ENCODE assay signal across 13 cellular contexts in the genomic region with DNA sequence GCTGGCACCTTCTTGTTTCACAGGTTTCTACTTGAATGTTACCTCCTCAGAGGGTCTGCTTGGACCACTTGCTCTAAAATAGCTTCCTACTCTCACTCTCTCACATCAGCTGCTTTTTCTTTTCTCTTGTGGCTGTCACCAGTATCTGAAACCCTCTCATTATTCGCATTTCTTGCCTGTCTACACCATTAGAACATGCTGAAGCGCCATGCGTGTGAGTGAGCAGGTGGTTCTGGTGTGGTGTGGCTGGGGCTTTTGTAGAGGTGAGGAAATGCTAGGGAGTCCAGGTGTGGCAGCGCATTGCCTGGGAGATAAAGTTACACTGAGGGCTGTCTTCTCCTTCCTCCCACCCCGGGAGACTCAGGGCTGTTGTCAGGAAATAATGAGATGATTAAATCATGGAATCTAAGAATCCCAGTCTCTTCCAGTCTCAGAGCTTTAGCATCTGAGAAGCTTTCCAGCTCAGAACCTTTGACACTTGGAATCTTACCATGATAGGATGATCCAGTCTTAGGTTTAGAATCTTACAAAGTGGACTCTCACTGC. TPM values are rescaled to one million over a fixed set of nuclear protein-coding genes. Genes with fewer than 3 reads are reported as not detected.
DNase-seq lines count a peak whose midpoint lies in the region; ATAC-seq and TF ChIP-seq lines count a peak whose summit lies in the region.
"Had no signal": no experiment of that assay in that cellular context is flagged by ENCODE, and none has a peak within 500 bp of the region (broad histone marks: within the 10 kb centered on the region; RNA-seq: fewer than 3 reads in every experiment).

No MANE protein-coding gene starts in this region.

- H3K9me3 Mint-ChIP-seq in activated naive CD8-positive, alpha-beta T cell treated with anti-CD3 and anti-CD28 coated beads, Interleukin-2, amount 10 ng/mL, durations not matched to agents 7 days and 5 days, result no peaks in the 10 kb centered on the region
- H3K9me3 Mint-ChIP-seq in activated naive CD8-positive, alpha-beta T cell treated with anti-CD3 and anti-CD28 coated beads for 36 hours, result no peaks in the 10 kb centered on the region
- H3K9me3 Mint-ChIP-seq in chondrocyte (ENCODE audit: low read depth), result no peaks in the 10 kb centered on the region
- H3K9me3 Mint-ChIP-seq: activated CD4-positive, alpha-beta T cell treated with anti-CD3 and anti-CD28 coated beads, Interleukin-2, amount 10 ng/mL, durations not matched to agents 7 days and 5 days had no signal

- peaks cover 6% of the 10 kb centered on the region for H3K36me3 ChIP-seq in thymus (ENCODE audit: control insufficient read depth, insufficient read depth)
- H3K36me3 ChIP-seq: thyroid gland had no signal

- no peaks in the 10 kb centered on the region for H3K9me3 ChIP-seq in thymus (ENCODE audit: control insufficient read depth)
- H3K9me3 ChIP-seq: psoas muscle, thyroid gland had no signal

- H3K4me3 Mint-ChIP-seq in activated naive CD8-positive, alpha-beta T cell treated with anti-CD3 and anti-CD28 coated beads, Interleukin-2, amount 10 ng/mL, durations not matched to agents 7 days and 5 days, result no peak overlapping the region
- no peak overlapping the region for H3K4me3 Mint-ChIP-seq in activated naive CD8-positive, alpha-beta T cell treated with anti-CD3 and anti-CD28 coated beads for 36 hours
- H3K4me3 Mint-ChIP-seq in chondrocyte (ENCODE audit: unreplicated experiment), result no peak overlapping the region
- H3K4me3 Mint-ChIP-seq: activated CD4-positive, alpha-beta T cell treated with anti-CD3 and anti-CD28 coated beads, Interleukin-2, amount 10 ng/mL, durations not matched to agents 7 days and 5 days had no signal

- no peak for ATAC-seq in activated naive CD8-positive, alpha-beta T cell treated with anti-CD3 and anti-CD28 coated beads, Interleukin-2, amount 10 ng/mL, durations not matched to agents 7 days and 5 days (ENCODE audit: low read depth)
- no peak for ATAC-seq in GM18873 (IDR thresholded peaks at IDR 0.05; ENCODE audit: low FRiP score, unreplicated experiment)
- ATAC-seq: psoas muscle had no signal

- H3K4me3 ChIP-seq in thymus (ENCODE audit: low read length), result no peak overlapping the region
- H3K4me3 ChIP-seq: psoas muscle, thyroid gland had no signal

- H3K4me1 ChIP-seq in thymus (ENCODE audit: control insufficient read depth, insufficient read depth, low read length), result peaks cover 28% of the 10 kb centered on the region

- peak overlapping the region; percentile 19 for H3K27ac Mint-ChIP-seq in activated naive CD8-positive, alpha-beta T cell treated with anti-CD3 and anti-CD28 coated beads, Interleukin-2, amount 10 ng/mL, durations not matched to agents 7 days and 5 days
- no peak overlapping the region for H3K27ac Mint-ChIP-seq in activated naive CD8-positive, alpha-beta T cell treated with anti-CD3 and anti-CD28 coated beads for 36 hours
- H3K27ac Mint-ChIP-seq in chondrocyte (ENCODE audit: unreplicated experiment), result peak overlapping the region; percentile 52
- H3K27ac Mint-ChIP-seq: activated CD4-positive, alpha-beta T cell treated with anti-CD3 and anti-CD28 coated beads, Interleukin-2, amount 10 ng/mL, durations not matched to agents 7 days and 5 days had no signal

- POLR2A ChIA-PET in activated naive CD8-positive, alpha-beta T cell treated with anti-CD3 and anti-CD28 coated beads, Interleukin-2, amount 10 ng/mL, durations not matched to agents 7 days and 5 days (lab: Charles Lee), result interaction anchor here (1.2 kb wide), 1 partner anchor 79 kb away, joined by 3 read pairs; a partner anchor contains a TSS

- no peaks in the 10 kb centered on the region for H3K27me3 Mint-ChIP-seq in activated naive CD8-positive, alpha-beta T cell treated with anti-CD3 and anti-CD28 coated beads, Interleukin-2, amount 10 ng/mL, durations not matched to agents 7 days and 5 days
- no peaks in the 10 kb centered on the region for H3K27me3 Mint-ChIP-seq in activated naive CD8-positive, alpha-beta T cell treated with anti-CD3 and anti-CD28 coated beads for 36 hours
- no peaks in the 10 kb centered on the region for H3K27me3 Mint-ChIP-seq in chondrocyte (ENCODE audit: low read depth)
- H3K27me3 Mint-ChIP-seq: activated CD4-positive, alpha-beta T cell treated with anti-CD3 and anti-CD28 coated beads, Interleukin-2, amount 10 ng/mL, durations not matched to agents 7 days and 5 days had no signal

- no peak for DNase-seq in activated naive CD8-positive, alpha-beta T cell treated with anti-CD3 and anti-CD28 coated beads, Interleukin-2, amount 10 ng/mL, durations not matched to agents 7 days and 5 days
- DNase-seq in activated naive CD8-positive, alpha-beta T cell treated with anti-CD3 and anti-CD28 coated beads for 36 hours, result no peak
- DNase-seq in NCI-H2107 (lab: John Stamatoyannopoulos, UW), result peak; percentile 72
- DNase-seq in chondrocyte (ENCODE audit: low spot score), result no peak
- DNase-seq in OCI-M2 (lab: John Stamatoyannopoulos, UW; ENCODE audit: unreplicated experiment), result no peak
- no peak for DNase-seq in hippocampal formation (lab: John Stamatoyannopoulos, UW)
- DNase-seq: activated CD4-positive, alpha-beta T cell treated with anti-CD3 and anti-CD28 coated beads, Interleukin-2, amount 10 ng/mL, durations not matched to agents 7 days and 5 days; AML-193; effector memory CD4-positive, alpha-beta T cell; psoas muscle; thyroid gland had no signal

- WGBS in thymus, result 63% methylated on average over 5 of the region's 5 CpGs

- H3K27ac ChIP-seq in thymus (ENCODE audit: low read depth), result peak overlapping the region; percentile 42
- H3K27ac ChIP-seq: psoas muscle, thyroid gland had no signal

- H3K27me3 ChIP-seq in thymus (ENCODE audit: control insufficient read depth, insufficient read depth), result no peaks in the 10 kb centered on the region
- H3K27me3 ChIP-seq: thyroid gland had no signal

- TF ChIP-seq CTCF in chondrocyte (IDR thresholded peaks at IDR 0.05), result no peak

- H3K36me3 Mint-ChIP-seq in activated naive CD8-positive, alpha-beta T cell treated with anti-CD3 and anti-CD28 coated beads, Interleukin-2, amount 10 ng/mL, durations not matched to agents 7 days and 5 days, result peaks cover 3% of the 10 kb centered on the region
- H3K36me3 Mint-ChIP-seq in activated naive CD8-positive, alpha-beta T cell treated with anti-CD3 and anti-CD28 coated beads for 36 hours, result peaks cover 3% of the 10 kb centered on the region
- peaks cover 4% of the 10 kb centered on the region for H3K36me3 Mint-ChIP-seq in chondrocyte (ENCODE audit: low read depth)

- H3K4me1 Mint-ChIP-seq in activated naive CD8-positive, alpha-beta T cell treated with anti-CD3 and anti-CD28 coated beads, Interleukin-2, amount 10 ng/mL, durations not matched to agents 7 days and 5 days, result peaks cover 16% of the 10 kb centered on the region
- peaks cover 27% of the 10 kb centered on the region for H3K4me1 Mint-ChIP-seq in activated naive CD8-positive, alpha-beta T cell treated with anti-CD3 and anti-CD28 coated beads for 36 hours
- H3K4me1 Mint-ChIP-seq in chondrocyte (ENCODE audit: low read depth), result peaks cover 65% of the 10 kb centered on the region

RNA-seq across cellular contexts. Expression of a gene that starts 4.2 kb away (rescaled TPM):
- total RNA-seq in activated naive CD8-positive, alpha-beta T cell treated with anti-CD3 and anti-CD28 coated beads, Interleukin-2, amount 10 ng/mL, durations not matched to agents 7 days and 5 days, result 10 to 100 TPM; 18.8 to 23.1 TPM
- 1 to 10 TPM; 7.2 to 9.2 TPM for total RNA-seq in activated naive CD8-positive, alpha-beta T cell treated with anti-CD3 and anti-CD28 coated beads for 36 hours
- 84.1 to 122 TPM (median 85.0 TPM) in 3 replicates for total RNA-seq in chondrocyte
- 18.3 TPM for polyA plus RNA-seq in thymus
